19 cellular contexts compared by ENCODE assay signal in the genomic region with DNA sequence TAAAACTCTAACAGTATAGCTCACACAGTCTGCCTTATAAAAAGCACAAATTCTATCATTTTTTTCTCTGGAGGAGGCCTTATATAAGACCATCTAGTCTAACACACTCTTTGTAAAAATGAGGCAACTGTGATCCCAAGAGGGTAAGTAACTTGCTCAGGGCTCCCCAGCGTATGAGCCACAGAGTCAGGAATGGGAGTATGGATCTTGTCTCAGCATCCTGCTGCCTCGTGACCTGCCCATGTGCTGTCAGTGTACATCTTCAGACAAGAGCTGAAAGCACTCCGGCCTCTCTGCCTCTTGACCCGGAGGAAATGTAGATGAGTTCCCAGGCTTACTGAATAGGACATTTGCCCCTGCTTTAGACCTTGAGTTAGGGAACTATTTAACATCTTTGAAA. TPM values are rescaled to one million over a fixed set of nuclear protein-coding genes. Genes with fewer than 3 reads are reported as not detected.
DNase-seq lines count a peak whose midpoint lies in the region; ATAC-seq, FAIRE-seq and TF ChIP-seq lines count a peak whose summit lies in the region.
"Had no signal": no experiment of that assay in that cellular context is flagged by ENCODE, and none has a peak within 500 bp of the region (broad histone marks: within the 10 kb centered on the region; RNA-seq: fewer than 3 reads in every experiment).

No MANE protein-coding gene starts in this region.

- no peaks in the 10 kb centered on the region for H3K79me2 ChIP-seq in PC-3 (ENCODE audit: low read length)
- no peaks in the 10 kb centered on the region for H3K79me2 ChIP-seq in Karpas-422 (ENCODE audit: low read length)

- no peak for TF ChIP-seq POLR2A in suprapubic skin (IDR thresholded peaks at IDR 0.05)
- TF ChIP-seq POLR2A in H54 (IDR thresholded peaks at IDR 0.05; ENCODE audit: low read depth, low read length) = no peak

- H3K36me3 ChIP-seq in PC-3 (ENCODE audit: low read depth, low read length) (no peaks in the 10 kb centered on the region), suprapubic skin (no peaks in the 10 kb centered on the region), Karpas-422 (ENCODE audit: insufficient read depth, low read length) (no peaks in the 10 kb centered on the region)
- H3K36me3 ChIP-seq: BE2C, cardiac muscle cell, left lung had no signal

- CTCF ChIA-PET in PC-3 (lab: Charles Lee) = no interaction called here

- ATAC-seq in PC-3 = no peak
- peak; percentile 27 to 38 for ATAC-seq in right cardiac atrium
- no peak for ATAC-seq in T-helper 17 cell
- no peak for ATAC-seq in HG02571 (IDR thresholded peaks at IDR 0.05; ENCODE audit: unreplicated experiment)
- ATAC-seq: naive thymus-derived CD4-positive, alpha-beta T cell; T-cell had no signal

- H3K27me3 Mint-ChIP-seq in T-helper 17 cell = peaks cover 28% of the 10 kb centered on the region

- H3K4me1 Mint-ChIP-seq in T-helper 17 cell = no peaks in the 10 kb centered on the region
- H3K4me1 Mint-ChIP-seq: naive thymus-derived CD4-positive, alpha-beta T cell; T-cell had no signal

- BruUV-seq in PC-3 (replicated peaks; lab: Mats Ljungman, UMichigan) = no TSS peak

- H3K27me3 ChIP-seq in PC-3 (ENCODE audit: low read length) = no peaks in the 10 kb centered on the region
- H3K27me3 ChIP-seq in right cardiac atrium (ENCODE audit: control insufficient read depth, insufficient read depth) = no peaks in the 10 kb centered on the region
- no peaks in the 10 kb centered on the region for H3K27me3 ChIP-seq in suprapubic skin
- H3K27me3 ChIP-seq in Karpas-422 (ENCODE audit: low read length) = no peaks in the 10 kb centered on the region
- H3K27me3 ChIP-seq: BE2C, cardiac muscle cell, left lung had no signal

- no peak for DNase-seq in PC-3
- DNase-seq in dermis blood vessel endothelial cell = peak; percentile 2
- peak in 1 of 3 donors; percentile 44 for DNase-seq in right cardiac atrium
- no peak for DNase-seq in suprapubic skin (ENCODE audit: low spot score in 2 of 2)
- no peak for DNase-seq in Karpas-422
- no peak for DNase-seq in H54 (ENCODE audit: insufficient read length, low spot score)
- no peak for DNase-seq in T-helper 17 cell
- DNase-seq: activated naive CD4-positive, alpha-beta T cell treated with anti-CD3 and anti-CD28 coated beads for 36 hours; BE2C; GOT3; left lung; naive thymus-derived CD4-positive, alpha-beta T cell; NCI-H2081 treated with DMSO at 0.1 percent for 48 hours; stimulated activated CD4-positive, alpha-beta T cell treated with anti-CD3 and anti-CD28 coated beads, Interleukin-2, amount 100 ng/mL, for 48 hours; stimulated activated CD8-positive, alpha-beta memory T cell treated with anti-CD3 and anti-CD28 coated beads, Interleukin-4, amount 100 ng/mL, for 48 hours; T-cell; trophoblast cell had no signal

- no peak for TF ChIP-seq EP300 in suprapubic skin (IDR thresholded peaks at IDR 0.05)

- H3K4me3 ChIP-seq in PC-3 (ENCODE audit: low read length) (no peak overlapping the region), right cardiac atrium (ENCODE audit: low read length) (no peak overlapping the region), suprapubic skin (no peak overlapping the region), Karpas-422 (ENCODE audit: low read length) (no peak overlapping the region)
- H3K4me3 ChIP-seq: cardiac muscle cell, left lung had no signal

- H3K27ac ChIP-seq in PC-3 (ENCODE audit: low read length) (peak overlapping the region; percentile 76), right cardiac atrium (ENCODE audit: low read length) (no peak overlapping the region), suprapubic skin (peak overlapping the region; percentile 47), Karpas-422 (ENCODE audit: low read length) (no peak overlapping the region)
- H3K27ac ChIP-seq: cardiac muscle cell, left lung had no signal

- no peaks in the 10 kb centered on the region for H3K36me3 Mint-ChIP-seq in T-helper 17 cell (ENCODE audit: low read depth)
- H3K36me3 Mint-ChIP-seq: T-cell had no signal

- FAIRE-seq in H54 (lab: Jason Lieb, UNC) = no peak

- H3K9me2 ChIP-seq in PC-3 (replicated peaks; ENCODE audit: low read length) (no peaks in the 10 kb centered on the region), Karpas-422 (replicated peaks; ENCODE audit: insufficient read depth, low read length) (no peaks in the 10 kb centered on the region)

- no peak overlapping the region for H3K9ac ChIP-seq in PC-3 (ENCODE audit: low read length)
- H3K9ac ChIP-seq in Karpas-422 (ENCODE audit: low read length) = no peak overlapping the region

- 59% methylated on average over 4 of the region's 4 CpGs for WGBS in right cardiac atrium
- WGBS in suprapubic skin = 84% methylated on average over 4 of the region's 4 CpGs

- H3K9me3 ChIP-seq in PC-3 (ENCODE audit: low read length) (no peaks in the 10 kb centered on the region), right cardiac atrium (ENCODE audit: control insufficient read depth, low read length) (no peaks in the 10 kb centered on the region), suprapubic skin (no peaks in the 10 kb centered on the region), Karpas-422 (ENCODE audit: low read length) (0 out of 2 replicates have a peak, but pooled peaks cover under 1% of the 10 kb centered on the region), T-helper 17 cell (ENCODE audit: control insufficient read depth, low read length, poor library complexity, severe bottlenecking) (no peaks in the 10 kb centered on the region)
- H3K9me3 ChIP-seq: BE2C, left lung had no signal

- no peak overlapping the region for H2AFZ ChIP-seq in PC-3 (ENCODE audit: low read length)
- H2AFZ ChIP-seq in Karpas-422 (ENCODE audit: low read length) = no peak overlapping the region

- H3K4me1 ChIP-seq in PC-3 (ENCODE audit: insufficient read depth, low read length) (peaks cover 20% of the 10 kb centered on the region), right cardiac atrium (ENCODE audit: control insufficient read depth, insufficient read depth, low read length) (peaks cover 6% of the 10 kb centered on the region), suprapubic skin (peaks cover 19% of the 10 kb centered on the region), Karpas-422 (ENCODE audit: low read length) (peaks cover 7% of the 10 kb centered on the region)
- H3K4me1 ChIP-seq: BE2C, left lung had no signal

- POLR2A ChIA-PET in PC-3 (lab: Charles Lee; ENCODE audit: unreplicated experiment) = no interaction called here

- no peak overlapping the region for H3K27ac Mint-ChIP-seq in T-helper 17 cell
- H3K27ac Mint-ChIP-seq: activated naive CD4-positive, alpha-beta T cell treated with anti-CD3 and anti-CD28 coated beads for 36 hours; naive thymus-derived CD4-positive, alpha-beta T cell; T-cell had no signal

- H4K20me1 ChIP-seq in PC-3 (ENCODE audit: low read length) (no peaks in the 10 kb centered on the region), Karpas-422 (ENCODE audit: insufficient read depth, low read depth, low read length) (no peaks in the 10 kb centered on the region)

- H3K4me2 ChIP-seq in PC-3 (ENCODE audit: low read length) (peak overlapping the region; percentile 5; the same call in 1 of the 2 replicates), Karpas-422 (ENCODE audit: low read depth, low read length, poor library complexity, severe bottlenecking) (no peak overlapping the region)

- intact Hi-C loops in PC-3 (cut with micrococcal nuclease) (no loop called here), right cardiac atrium (cut with DNase I) (no loop called here)

- no peak overlapping the region for H3K4me3 Mint-ChIP-seq in T-helper 17 cell
- H3K4me3 Mint-ChIP-seq: activated naive CD4-positive, alpha-beta T cell treated with anti-CD3 and anti-CD28 coated beads for 36 hours; naive thymus-derived CD4-positive, alpha-beta T cell; T-cell had no signal

- no peaks in the 10 kb centered on the region for H3F3A ChIP-seq in PC-3 (ENCODE audit: low read length, unreplicated experiment)

- TF ChIP-seq CTCF in PC-3 (conservative IDR thresholded peaks at IDR 0.05; ENCODE audit: low read depth, low read length) (no peak), suprapubic skin (IDR thresholded peaks at IDR 0.05) (no peak)

RNA-seq across cellular contexts. Expression of gene MEF2A, which starts 28.4 kb away (rescaled TPM):
- total RNA-seq in PC-3 (2014; rRNA removed) (16.5 and 21.3 TPM in 2 replicates), dermis blood vessel endothelial cell (24.2 and 25.4 TPM in 2 replicates), right cardiac atrium (100 to 1,000 TPM; 145 to 177 (median 174) TPM), suprapubic skin (100 to 1,000 TPM in 1 of 4 donors, 10 to 100 TPM in 3; 70.1 to 222 (median 78.8) TPM), T-helper 17 cell (10 to 100 TPM; 22.9 to 24.2 TPM)
- polyA plus RNA-seq in right cardiac atrium = 65.9 TPM
- total RNA-seq in Karpas-422 (2014; rRNA removed; shearing (Covaris generic); ENCODE audit: low replicate concordance) = 98.2 and 144 TPM in 2 replicates

Comparison
In these comparisons a context has a peak if more than half of its experiments do, and no peak if none do; other contexts are left out.
1. ATAC-seq: peak in right cardiac atrium (2 of 2); none in PC-3 (single experiment), T-helper 17 cell (single experiment) and HG02571 (single experiment).
2. H3K27ac ChIP-seq: peak in PC-3 (single experiment) and suprapubic skin (single experiment); none in right cardiac atrium (single experiment) and Karpas-422 (single experiment).